Comparison of ENCODE assay signal across 1 cellular context in the genomic region with DNA sequence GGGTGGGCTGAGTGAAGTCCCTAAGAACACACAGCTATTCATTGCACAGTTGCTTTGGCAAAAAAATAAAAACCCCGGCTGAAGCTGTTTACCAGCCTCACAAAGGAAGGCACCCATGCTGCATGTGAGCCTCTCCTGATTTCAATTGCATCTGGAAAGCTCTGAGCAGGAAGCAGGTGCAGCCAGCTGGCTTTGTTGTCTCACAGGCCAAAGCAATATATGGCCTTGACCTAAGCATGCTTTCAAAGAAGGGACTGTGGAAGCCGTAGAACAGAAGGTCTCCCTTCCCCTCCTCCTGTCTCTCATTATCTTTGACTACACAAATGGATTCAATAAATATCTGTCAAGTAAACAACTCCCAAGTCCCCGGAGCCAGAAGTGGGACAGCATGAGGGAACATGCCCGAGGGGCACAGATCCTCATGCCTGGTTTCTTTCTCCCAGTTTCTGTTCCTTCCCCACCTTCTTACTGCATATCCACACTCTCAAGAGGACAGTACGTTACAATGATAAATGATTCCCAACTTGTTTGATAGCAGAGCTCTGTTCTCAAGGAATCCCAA.
TF ChIP-seq lines count a peak whose summit lies in the region.

No MANE protein-coding gene starts in this region.

TF ChIP-seq in GM23338, 12 proteins besides CTCF, POLR2A, EP300 and RAD21 (continued from another document):
- TF ChIP-seq, protein P1, sequence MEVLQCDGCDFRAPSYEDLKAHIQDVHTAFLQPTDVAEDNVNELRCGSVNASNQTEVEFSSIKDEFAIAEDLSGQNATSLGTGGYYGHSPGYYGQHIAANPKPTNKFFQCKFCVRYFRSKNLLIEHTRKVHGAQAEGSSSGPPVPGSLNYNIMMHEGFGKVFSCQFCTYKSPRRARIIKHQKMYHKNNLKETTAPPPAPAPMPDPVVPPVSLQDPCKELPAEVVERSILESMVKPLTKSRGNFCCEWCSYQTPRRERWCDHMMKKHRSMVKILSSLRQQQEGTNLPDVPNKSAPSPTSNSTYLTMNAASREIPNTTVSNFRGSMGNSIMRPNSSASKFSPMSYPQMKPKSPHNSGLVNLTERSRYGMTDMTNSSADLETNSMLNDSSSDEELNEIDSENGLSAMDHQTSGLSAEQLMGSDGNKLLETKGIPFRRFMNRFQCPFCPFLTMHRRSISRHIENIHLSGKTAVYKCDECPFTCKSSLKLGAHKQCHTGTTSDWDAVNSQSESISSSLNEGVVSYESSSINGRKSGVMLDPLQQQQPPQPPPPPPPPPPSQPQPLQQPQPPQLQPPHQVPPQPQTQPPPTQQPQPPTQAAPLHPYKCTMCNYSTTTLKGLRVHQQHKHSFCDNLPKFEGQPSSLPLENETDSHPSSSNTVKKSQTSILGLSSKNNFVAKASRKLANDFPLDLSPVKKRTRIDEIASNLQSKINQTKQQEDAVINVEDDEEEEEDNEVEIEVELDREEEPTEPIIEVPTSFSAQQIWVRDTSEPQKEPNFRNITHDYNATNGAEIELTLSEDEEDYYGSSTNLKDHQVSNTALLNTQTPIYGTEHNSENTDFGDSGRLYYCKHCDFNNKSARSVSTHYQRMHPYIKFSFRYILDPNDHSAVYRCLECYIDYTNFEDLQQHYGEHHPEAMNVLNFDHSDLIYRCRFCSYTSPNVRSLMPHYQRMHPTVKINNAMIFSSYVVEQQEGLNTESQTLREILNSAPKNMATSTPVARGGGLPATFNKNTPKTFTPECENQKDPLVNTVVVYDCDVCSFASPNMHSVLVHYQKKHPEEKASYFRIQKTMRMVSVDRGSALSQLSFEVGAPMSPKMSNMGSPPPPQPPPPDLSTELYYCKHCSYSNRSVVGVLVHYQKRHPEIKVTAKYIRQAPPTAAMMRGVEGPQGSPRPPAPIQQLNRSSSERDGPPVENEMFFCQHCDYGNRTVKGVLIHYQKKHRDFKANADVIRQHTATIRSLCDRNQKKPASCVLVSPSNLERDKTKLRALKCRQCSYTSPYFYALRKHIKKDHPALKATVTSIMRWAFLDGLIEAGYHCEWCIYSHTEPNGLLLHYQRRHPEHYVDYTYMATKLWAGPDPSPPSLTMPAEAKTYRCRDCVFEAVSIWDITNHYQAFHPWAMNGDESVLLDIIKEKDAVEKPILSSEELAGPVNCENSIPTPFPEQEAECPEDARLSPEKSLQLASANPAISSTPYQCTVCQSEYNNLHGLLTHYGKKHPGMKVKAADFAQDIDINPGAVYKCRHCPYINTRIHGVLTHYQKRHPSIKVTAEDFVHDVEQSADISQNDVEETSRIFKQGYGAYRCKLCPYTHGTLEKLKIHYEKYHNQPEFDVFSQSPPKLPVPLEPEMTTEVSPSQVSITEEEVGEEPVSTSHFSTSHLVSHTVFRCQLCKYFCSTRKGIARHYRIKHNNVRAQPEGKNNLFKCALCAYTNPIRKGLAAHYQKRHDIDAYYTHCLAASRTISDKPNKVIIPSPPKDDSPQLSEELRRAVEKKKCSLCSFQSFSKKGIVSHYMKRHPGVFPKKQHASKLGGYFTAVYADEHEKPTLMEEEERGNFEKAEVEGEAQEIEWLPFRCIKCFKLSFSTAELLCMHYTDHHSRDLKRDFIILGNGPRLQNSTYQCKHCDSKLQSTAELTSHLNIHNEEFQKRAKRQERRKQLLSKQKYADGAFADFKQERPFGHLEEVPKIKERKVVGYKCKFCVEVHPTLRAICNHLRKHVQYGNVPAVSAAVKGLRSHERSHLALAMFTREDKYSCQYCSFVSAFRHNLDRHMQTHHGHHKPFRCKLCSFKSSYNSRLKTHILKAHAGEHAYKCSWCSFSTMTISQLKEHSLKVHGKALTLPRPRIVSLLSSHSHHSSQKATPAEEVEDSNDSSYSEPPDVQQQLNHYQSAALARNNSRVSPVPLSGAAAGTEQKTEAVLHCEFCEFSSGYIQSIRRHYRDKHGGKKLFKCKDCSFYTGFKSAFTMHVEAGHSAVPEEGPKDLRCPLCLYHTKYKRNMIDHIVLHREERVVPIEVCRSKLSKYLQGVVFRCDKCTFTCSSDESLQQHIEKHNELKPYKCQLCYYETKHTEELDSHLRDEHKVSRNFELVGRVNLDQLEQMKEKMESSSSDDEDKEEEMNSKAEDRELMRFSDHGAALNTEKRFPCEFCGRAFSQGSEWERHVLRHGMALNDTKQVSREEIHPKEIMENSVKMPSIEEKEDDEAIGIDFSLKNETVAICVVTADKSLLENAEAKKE (CRISPR knock-in tag; IDR thresholded peaks at IDR 0.05) = no peak
- no peak for TF ChIP-seq POLR2AphosphoS5 (IDR thresholded peaks at IDR 0.05; ENCODE audit: low read depth)
- no peak for TF ChIP-seq EZH2phosphoT487 (IDR thresholded peaks at IDR 0.05; ENCODE audit: unreplicated experiment)
- TF ChIP-seq, protein P2, sequence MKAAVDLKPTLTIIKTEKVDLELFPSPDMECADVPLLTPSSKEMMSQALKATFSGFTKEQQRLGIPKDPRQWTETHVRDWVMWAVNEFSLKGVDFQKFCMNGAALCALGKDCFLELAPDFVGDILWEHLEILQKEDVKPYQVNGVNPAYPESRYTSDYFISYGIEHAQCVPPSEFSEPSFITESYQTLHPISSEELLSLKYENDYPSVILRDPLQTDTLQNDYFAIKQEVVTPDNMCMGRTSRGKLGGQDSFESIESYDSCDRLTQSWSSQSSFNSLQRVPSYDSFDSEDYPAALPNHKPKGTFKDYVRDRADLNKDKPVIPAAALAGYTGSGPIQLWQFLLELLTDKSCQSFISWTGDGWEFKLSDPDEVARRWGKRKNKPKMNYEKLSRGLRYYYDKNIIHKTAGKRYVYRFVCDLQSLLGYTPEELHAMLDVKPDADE (IDR thresholded peaks at IDR 0.05) = no peak
- no peak for TF ChIP-seq ZNF331 (CRISPR knock-in tag; IDR thresholded peaks at IDR 0.05; ENCODE audit: low read depth)
- no peak for TF ChIP-seq ZNF114 (CRISPR knock-in tag; IDR thresholded peaks at IDR 0.05)
- no peak for TF ChIP-seq NANOG (IDR thresholded peaks at IDR 0.05; ENCODE audit: borderline replicate concordance)
- TF ChIP-seq JUNB (IDR thresholded peaks at IDR 0.05; ENCODE audit: unreplicated experiment) = no peak
- TF ChIP-seq EZH2 (IDR thresholded peaks at IDR 0.05; ENCODE audit: low read depth, unreplicated experiment) = no peak
- TF ChIP-seq CREB1 (CRISPR knock-in tag; IDR thresholded peaks at IDR 0.05; ENCODE audit: low read depth) = no peak
- no peak for TF ChIP-seq REST (IDR thresholded peaks at IDR 0.05; ENCODE audit: unreplicated experiment)
